Comparison of ENCODE assay signal across 8 cellular contexts in the genomic region with DNA sequence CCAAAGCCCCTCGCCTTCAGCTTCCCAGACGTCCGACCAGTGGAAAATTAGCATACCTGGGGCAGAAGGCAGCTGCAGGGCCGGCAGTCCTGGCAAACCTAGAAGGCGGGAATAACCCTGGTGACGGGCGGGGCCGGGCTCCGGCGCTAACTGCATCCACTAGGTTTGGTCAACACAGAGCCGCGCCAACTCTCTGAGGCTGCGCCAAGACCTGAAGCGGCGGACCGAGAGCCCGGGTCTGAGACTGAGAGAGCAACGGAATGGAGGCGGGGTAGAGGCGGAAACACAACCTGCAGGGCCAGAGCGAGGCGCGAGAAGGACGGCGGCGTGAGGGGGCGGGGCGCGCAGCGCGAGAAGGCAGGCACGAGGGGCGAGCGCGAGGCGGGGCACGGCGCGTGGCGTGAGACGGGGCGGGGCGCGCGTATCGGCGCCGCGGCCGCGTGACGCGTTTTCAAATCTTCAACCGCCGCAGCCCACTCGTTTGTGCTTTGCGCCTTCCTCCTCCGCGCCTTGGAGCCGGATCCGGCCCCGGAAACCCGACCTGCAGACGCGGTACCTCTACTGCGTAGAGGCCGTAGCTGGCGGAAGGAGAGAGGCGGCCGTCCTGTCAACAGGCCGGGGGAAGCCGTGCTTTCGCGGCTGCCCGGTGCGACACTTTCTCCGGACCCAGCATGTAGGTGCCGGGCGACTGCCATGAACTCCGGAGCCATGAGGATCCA. TPM values are rescaled to one million over a fixed set of nuclear protein-coding genes. Genes with fewer than 3 reads are reported as not detected.
DNase-seq lines count a peak whose midpoint lies in the region; ATAC-seq and TF ChIP-seq lines count a peak whose summit lies in the region.

A gene with protein sequence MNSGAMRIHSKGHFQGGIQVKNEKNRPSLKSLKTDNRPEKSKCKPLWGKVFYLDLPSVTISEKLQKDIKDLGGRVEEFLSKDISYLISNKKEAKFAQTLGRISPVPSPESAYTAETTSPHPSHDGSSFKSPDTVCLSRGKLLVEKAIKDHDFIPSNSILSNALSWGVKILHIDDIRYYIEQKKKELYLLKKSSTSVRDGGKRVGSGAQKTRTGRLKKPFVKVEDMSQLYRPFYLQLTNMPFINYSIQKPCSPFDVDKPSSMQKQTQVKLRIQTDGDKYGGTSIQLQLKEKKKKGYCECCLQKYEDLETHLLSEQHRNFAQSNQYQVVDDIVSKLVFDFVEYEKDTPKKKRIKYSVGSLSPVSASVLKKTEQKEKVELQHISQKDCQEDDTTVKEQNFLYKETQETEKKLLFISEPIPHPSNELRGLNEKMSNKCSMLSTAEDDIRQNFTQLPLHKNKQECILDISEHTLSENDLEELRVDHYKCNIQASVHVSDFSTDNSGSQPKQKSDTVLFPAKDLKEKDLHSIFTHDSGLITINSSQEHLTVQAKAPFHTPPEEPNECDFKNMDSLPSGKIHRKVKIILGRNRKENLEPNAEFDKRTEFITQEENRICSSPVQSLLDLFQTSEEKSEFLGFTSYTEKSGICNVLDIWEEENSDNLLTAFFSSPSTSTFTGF (plus strand): TSS at position 454 of the 719 bp plus-strand sequence. CDS start 240 bp downstream, at position 694.
A gene with protein sequence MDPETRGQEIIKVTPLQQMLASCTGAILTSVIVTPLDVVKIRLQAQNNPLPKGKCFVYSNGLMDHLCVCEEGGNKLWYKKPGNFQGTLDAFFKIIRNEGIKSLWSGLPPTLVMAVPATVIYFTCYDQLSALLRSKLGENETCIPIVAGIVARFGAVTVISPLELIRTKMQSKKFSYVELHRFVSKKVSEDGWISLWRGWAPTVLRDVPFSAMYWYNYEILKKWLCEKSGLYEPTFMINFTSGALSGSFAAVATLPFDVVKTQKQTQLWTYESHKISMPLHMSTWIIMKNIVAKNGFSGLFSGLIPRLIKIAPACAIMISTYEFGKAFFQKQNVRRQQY (minus strand): TSS at position 321 of the 719 bp plus-strand sequence. CDS start 17,633 bp downstream, outside the sequence.

- DNase-seq in COLO668 (lab: John Stamatoyannopoulos, UW; ENCODE audit: unreplicated experiment): peak; percentile 97
- DNase-seq in GM20000 (ENCODE audit: low spot score): peak; percentile 97
- peak; percentile 88 for DNase-seq in HS-5 (ENCODE audit: low read depth)
- DNase-seq in NK-92 (lab: John Stamatoyannopoulos, UW; ENCODE audit: unreplicated experiment): peak; percentile 43
- peak; percentile 82 to 90 for DNase-seq in activated CD8-positive, alpha-beta memory T cell treated with anti-CD3 and anti-CD28 coated beads for 1 hour (ENCODE audit: extremely low read depth in 1 of 2, low read depth in 1 of 2)
- DNase-seq in effector CD4-positive, alpha-beta T cell: peak; percentile 90
- DNase-seq in lung (ENCODE audit: low spot score): peak; percentile 97
- DNase-seq in stimulated activated CD4-positive, alpha-beta T cell treated with anti-CD3 and anti-CD28 coated beads, TNF-alpha, amount 100 ng/mL, for 24 hours (ENCODE audit: low read depth in 3 of 3): peak; percentile 89 to 96 (median 91)

- WGBS in lung, 2 donors: 1 to 4% methylated on average over 65 to 80 of the region's 80 CpGs

- H3K4me1 ChIP-seq in lung (ENCODE audit: control insufficient read depth in 2 of 2, insufficient read depth in 2 of 2, low read length in 2 of 2): no peaks in the 10 kb centered on the region

- no peaks in the 10 kb centered on the region for H3K27me3 ChIP-seq in lung (ENCODE audit: control insufficient read depth, insufficient read depth)

- no peaks in the 10 kb centered on the region for H3K9me3 ChIP-seq in lung (ENCODE audit: control insufficient read depth in 2 of 2, insufficient read depth in 1 of 2, low read length in 1 of 2)

- no peaks in the 10 kb centered on the region for H3K36me3 ChIP-seq in lung (ENCODE audit: control insufficient read depth in 2 of 2, insufficient read depth in 2 of 2, low read length in 2 of 2)

- H3K4me3 ChIP-seq in lung: peak within 1 kb of the TSS; percentile 85

- peak; percentile 99 for ATAC-seq in lung (ENCODE audit: insufficient read depth, low FRiP score)

- peak within 1 kb of the TSS; percentile 91 to 97 for H3K27ac ChIP-seq in lung (ENCODE audit: low read depth in 1 of 2, low read length in 1 of 2)

- TF ChIP-seq CTCF in GM20000 (IDR thresholded peaks at IDR 0.05; ENCODE audit: extremely low read depth, missing control alignments) (no peak), lung (IDR thresholded peaks at IDR 0.05; ENCODE audit: control extremely low read depth, extremely low read depth) (no peak)

RNA-seq across cellular contexts. Expression of the first gene that starts in this region (rescaled TPM):
- 10 to 100 TPM in 1 of 2 donors, 1 to 10 TPM in 1; 9.2 to 12.7 TPM for total RNA-seq in lung
- 1 to 10 TPM; 4.0 to 7.1 TPM for polyA plus RNA-seq in lung

RNA-seq across cellular contexts. Expression of the second gene that starts in this region (rescaled TPM):
- total RNA-seq in lung: 10 to 100 TPM; 20.2 to 36.6 TPM
- 10 to 100 TPM in 1 of 2 donors, 1 to 10 TPM in 1; 6.4 to 13.1 TPM for polyA plus RNA-seq in lung

Comparison
In these comparisons a context has a peak if more than half of its experiments do, and no peak if none do; other contexts are left out.
1. Peak in every context shown above with its lines: DNase-seq, ATAC-seq, H3K4me3 ChIP-seq and H3K27ac ChIP-seq.
2. DNase-seq: peak in every context shown above with its lines; median percentile 97 in COLO668; 97 in GM20000; 97 in lung; 91 in stimulated activated CD4-positive, alpha-beta T cell treated with anti-CD3 and anti-CD28 coated beads, TNF-alpha, amount 100 ng/mL, for 24 hours; 90 in effector CD4-positive, alpha-beta T cell; 88 in HS-5; 86 in activated CD8-positive, alpha-beta memory T cell treated with anti-CD3 and anti-CD28 coated beads for 1 hour; 43 in NK-92.